Comparison of ENCODE assay signal across 8 cellular contexts in the genomic region with DNA sequence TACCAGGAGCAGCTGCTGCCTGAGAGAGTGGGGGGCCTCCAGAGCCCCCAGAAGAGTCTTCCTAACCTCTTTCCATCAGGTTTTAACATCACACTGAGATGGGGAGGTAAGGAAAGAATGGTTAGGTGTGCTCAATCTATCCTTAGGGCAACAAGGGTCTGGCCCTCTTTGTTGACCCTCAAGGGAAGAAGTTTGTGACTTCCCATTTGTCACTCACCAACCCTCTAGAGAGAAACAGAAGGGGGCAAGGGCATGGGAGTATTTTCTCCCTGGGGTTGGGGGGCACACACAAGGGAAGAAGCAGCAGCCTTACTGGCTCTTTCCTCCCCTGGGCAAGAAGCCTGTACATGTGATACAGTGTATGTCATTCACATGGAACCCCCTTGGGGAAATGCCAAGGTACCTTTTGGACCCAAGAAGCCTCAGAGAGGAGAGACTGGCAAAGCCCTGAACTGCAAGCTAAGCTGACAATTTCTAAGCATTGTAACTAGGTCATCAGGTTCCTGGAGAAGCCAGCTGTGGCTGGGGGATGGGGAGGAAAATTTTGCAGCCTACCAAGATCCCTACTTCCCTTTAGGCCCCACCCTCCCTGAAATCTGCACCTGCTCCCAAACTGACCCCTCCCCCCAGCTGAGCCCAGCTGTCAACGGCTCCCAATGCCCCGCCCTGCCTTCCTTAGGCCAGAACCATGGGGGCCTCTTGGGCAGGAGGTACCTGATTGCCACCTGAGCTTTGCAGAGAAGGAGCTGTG. TPM values are rescaled to one million over a fixed set of nuclear protein-coding genes. Genes with fewer than 3 reads are reported as not detected.
A peak's percentile ranks its signal among the peaks of the same experiment; 100 is the strongest.
DNase-seq lines count a peak whose midpoint lies in the region; ATAC-seq and TF ChIP-seq lines count a peak whose summit lies in the region.

No MANE protein-coding gene starts in this region.

- no peaks in the 10 kb centered on the region for H3K27me3 ChIP-seq in WERI-Rb-1 (ENCODE audit: insufficient read depth, low read depth, severe bottlenecking)
- no peaks in the 10 kb centered on the region for H3K27me3 ChIP-seq in left lung
- no peaks in the 10 kb centered on the region for H3K27me3 ChIP-seq in uterus
- no peaks in the 10 kb centered on the region for H3K27me3 ChIP-seq in BE2C

- H3K9me3 ChIP-seq in WERI-Rb-1 (ENCODE audit: severe bottlenecking): no peaks in the 10 kb centered on the region
- H3K9me3 ChIP-seq in left lung: no peaks in the 10 kb centered on the region
- no peaks in the 10 kb centered on the region for H3K9me3 ChIP-seq in uterus
- no peaks in the 10 kb centered on the region for H3K9me3 ChIP-seq in BE2C

- peak; percentile 91 to 99 (median 99) for DNase-seq in NCI-H1417 (lab: John Stamatoyannopoulos, UW)
- peak; percentile 66 for DNase-seq in WERI-Rb-1
- DNase-seq in left lung: peak in 1 of 2 donors; percentile 70
- DNase-seq in uterus: no peak
- no peak for DNase-seq in BE2C
- no peak for DNase-seq in activated CD4-positive, alpha-beta T cell treated with anti-CD3 and anti-CD28 coated beads, Interleukin-2, amount 50 U/mL, for 48 hours

- H3K27ac ChIP-seq in C4-2B (peak overlapping the region; percentile 6; the same call in 1 of the 2 replicates), WERI-Rb-1 (peak overlapping the region; percentile 66), left lung (peak overlapping the region; percentile 55 to 71), uterus (peak overlapping the region; percentile 2 to 41)

- H3K4me3 ChIP-seq in WERI-Rb-1 (ENCODE audit: low read depth, low read length) (no peak overlapping the region), left lung (no peak overlapping the region), uterus (no peak overlapping the region), BE2C (ENCODE audit: low read depth, low read length) (no peak overlapping the region)

- H3K4me1 ChIP-seq in left lung (peaks cover 68 to 99% of the 10 kb centered on the region in 2 donors), uterus (peaks cover 0 to 2% of the 10 kb centered on the region in 2 donors), BE2C (no peaks in the 10 kb centered on the region)

- H3K36me3 ChIP-seq in WERI-Rb-1: peaks cover 95% of the 10 kb centered on the region
- peaks cover 0 to 69% of the 10 kb centered on the region in 2 donors for H3K36me3 ChIP-seq in left lung
- H3K36me3 ChIP-seq in uterus: no peaks in the 10 kb centered on the region
- H3K36me3 ChIP-seq in BE2C: peaks cover 19% of the 10 kb centered on the region

- ATAC-seq in left lung: no peak
- ATAC-seq in GM19035 (IDR thresholded peaks at IDR 0.05; ENCODE audit: unreplicated experiment): no peak

- TF ChIP-seq POLR2A in uterus (IDR thresholded peaks at IDR 0.05): no peak

- intact Hi-C loops in left lung (cut with DNase I) (no loop called here), uterus (cut with DNase I; ENCODE audit: low total_unique reads) (no loop called here)

- no peak for TF ChIP-seq CTCF in C4-2B (conservative IDR thresholded peaks at IDR 0.05)
- TF ChIP-seq CTCF in WERI-Rb-1 (IDR thresholded peaks at IDR 0.05; ENCODE audit: low read depth, low read length): no peak
- TF ChIP-seq CTCF in left lung (IDR thresholded peaks at IDR 0.05): no peak
- no peak for TF ChIP-seq CTCF in uterus (IDR thresholded peaks at IDR 0.05)
- TF ChIP-seq CTCF in BE2C (IDR thresholded peaks at IDR 0.05; ENCODE audit: low read depth, low read length): no peak

RNA-seq across cellular contexts. Expression of gene BCL2L1, which starts 14.5 kb away (rescaled TPM):
- 100 to 1,000 TPM; 122 to 181 TPM for total RNA-seq in left lung
- 100 to 1,000 TPM in 1 of 4 donors, 10 to 100 TPM in 3; 35.0 to 113 (median 57.4) TPM for total RNA-seq in uterus
- polyA plus RNA-seq in BE2C (2012; ENCODE audit: insufficient read depth, insufficient read length, low read depth): 101 TPM

RNA-seq across cellular contexts. Expression of gene TPX2, which starts 30.9 kb away (rescaled TPM):
- total RNA-seq in left lung (10 to 100 TPM in 1 of 2 donors, 1 to 10 TPM in 1; 5.1 to 16.5 TPM), uterus (10 to 100 TPM in 1 of 4 donors, under 1 TPM in 2, not detected in 1; 0.12 to 32.4 (median 0.59) TPM)
- 13.8 TPM for polyA plus RNA-seq in BE2C (2012; ENCODE audit: insufficient read depth, insufficient read length, low read depth)

Comparison
In these comparisons a context has a peak if more than half of its experiments do, and no peak if none do; other contexts are left out.
1. H3K27ac ChIP-seq: peak in every context shown above with its lines; median percentile 66 in WERI-Rb-1; 63 in left lung; 22 in uterus; 6 in C4-2B.
2. DNase-seq: peak in NCI-H1417 (3 of 3) and WERI-Rb-1 (single experiment); none in uterus (0 of 2), BE2C (single experiment) and activated CD4-positive, alpha-beta T cell treated with anti-CD3 and anti-CD28 coated beads, Interleukin-2, amount 50 U/mL, for 48 hours (0 of 2).